In the genomic region with DNA sequence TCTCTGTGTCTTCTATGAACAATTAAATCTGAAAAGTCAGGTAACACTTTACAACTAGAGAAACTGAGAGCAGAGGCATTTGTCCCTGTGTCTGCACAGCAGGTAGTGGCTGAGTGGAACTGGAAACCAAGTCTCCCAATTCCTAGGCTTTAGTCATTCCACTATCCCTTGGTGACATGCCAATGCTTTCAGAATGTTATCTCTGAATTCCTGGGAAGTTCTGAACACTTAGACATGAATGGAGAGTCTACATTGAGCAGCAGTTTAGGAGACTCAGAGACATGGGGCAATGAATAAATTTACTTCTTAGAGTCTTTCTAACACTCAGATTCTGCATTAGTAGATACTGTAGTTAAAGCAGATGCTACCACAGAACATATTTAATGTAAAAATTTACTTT, we compare ENCODE assay signal across 25 cellular contexts.
"Had no signal": no experiment of that assay in that cellular context is flagged by ENCODE, and none has a peak within 500 bp of the region (broad histone marks: within the 10 kb centered on the region; RNA-seq: fewer than 3 reads in every experiment).

No MANE protein-coding gene starts in this region.

- H3K27me3 ChIP-seq: breast epithelium, esophagus squamous epithelium, heart right ventricle, left lung, neutrophil, sigmoid colon, SJSA1, upper lobe of left lung had no signal

- DNase-seq: activated CD4-positive, alpha-beta memory T cell treated with anti-CD3 and anti-CD28 coated beads for 36 hours; activated CD4-positive, alpha-beta T cell treated with anti-CD3 and anti-CD28 coated beads for 48 hours; activated effector memory CD4-positive, alpha-beta T cell treated with Interleukin-2 at 50 U/mL for 16 hours; activated naive CD4-positive, alpha-beta T cell treated with anti-CD3 and anti-CD28 coated beads, Interleukin-2, amount 50 U/mL, for 16 hours; activated T-cell treated with anti-CD3 and anti-CD28 coated beads, Interleukin-2, amount 50 U/mL, for 72 hours; anterior cingulate cortex; cerebellar nuclear complex; esophagus squamous epithelium; heart right ventricle; kidney; mammary epithelial cell; midbrain; sigmoid colon; stimulated activated CD4-positive, alpha-beta T cell treated with anti-CD3 and anti-CD28 coated beads, Interleukin-4, amount 100 ng/mL, for 1 hour; stimulated activated naive CD4-positive, alpha-beta T cell treated with Interleukin-2 at 50 U/mL for 16 hours; SW 1271; T-helper 2 cell had no signal

- H3K9me3 ChIP-seq: breast epithelium, esophagus squamous epithelium, heart right ventricle, left lung, neutrophil, sigmoid colon, SJSA1, thoracic aorta, upper lobe of left lung had no signal

- H3K9ac ChIP-seq: parathyroid adenoma had no signal

- FAIRE-seq: kidney had no signal

- H3K4me1 ChIP-seq: breast epithelium, esophagus squamous epithelium, left lung, parathyroid adenoma, sigmoid colon, SJSA1 had no signal

- H2AFZ ChIP-seq: parathyroid adenoma had no signal

- H3K36me3 ChIP-seq: breast epithelium, esophagus squamous epithelium, heart right ventricle, left lung, neutrophil, sigmoid colon, SJSA1, thoracic aorta, upper lobe of left lung had no signal

- H3K79me2 ChIP-seq: parathyroid adenoma had no signal

- H3K27ac ChIP-seq: breast epithelium, coronary artery, esophagus squamous epithelium, heart right ventricle, left lung, neutrophil, parathyroid adenoma, sigmoid colon, SJSA1, thoracic aorta, upper lobe of left lung had no signal

- ATAC-seq: activated T-cell treated with anti-CD3 and anti-CD28 coated beads, Interleukin-2, amount 50 U/mL, for 72 hours had no signal

- H3K4me3 ChIP-seq: breast epithelium, coronary artery, esophagus squamous epithelium, heart right ventricle, left lung, sigmoid colon, SJSA1, thoracic aorta, upper lobe of left lung had no signal
